8 cellular contexts compared by ENCODE assay signal in the genomic region with DNA sequence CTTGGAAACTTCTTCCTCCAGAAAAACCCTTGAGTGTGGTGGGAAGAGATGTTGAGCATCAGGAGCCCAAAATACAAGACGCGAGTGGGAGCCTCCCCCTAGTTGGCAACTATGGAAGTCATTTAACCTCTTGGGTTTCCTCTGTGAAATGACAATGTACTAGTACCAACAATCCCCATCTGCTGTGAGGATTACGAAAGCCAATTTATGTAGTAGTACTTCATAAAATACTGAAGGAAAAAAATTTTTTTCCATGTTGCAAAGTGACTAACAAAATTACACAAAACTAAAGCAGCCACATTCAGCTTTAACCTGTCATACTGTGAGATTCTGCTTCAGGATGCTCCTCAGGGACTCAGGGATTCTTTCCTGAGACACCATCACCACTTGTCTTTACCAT. TPM values are rescaled to one million over a fixed set of nuclear protein-coding genes. Genes with fewer than 3 reads are reported as not detected.
DNase-seq lines count a peak whose midpoint lies in the region; ATAC-seq and TF ChIP-seq lines count a peak whose summit lies in the region.

No MANE protein-coding gene starts in this region.

- no peak for ATAC-seq in HG03280 (IDR thresholded peaks at IDR 0.05; ENCODE audit: unreplicated experiment)

- intact Hi-C loops in head of caudate nucleus (cut with DNase I) = loop anchor here (2.0 kb wide), 1 partner anchor 37 kb away; the partner anchor contains the start of genes ST13 and XPNPEP3

- H3K4me1 ChIP-seq in BLaER1 = peaks cover 27% of the 10 kb centered on the region

- H3K4me3 ChIP-seq in BLaER1 (peak overlapping the region; percentile 93), foreskin fibroblast (ENCODE audit: low read depth in 1 of 2, low read length in 2 of 2) (peak overlapping the region; percentile 95 to 100)

- H3K9me3 ChIP-seq in BLaER1 = no peaks in the 10 kb centered on the region

- H3K27ac ChIP-seq in BLaER1 = no peak overlapping the region
- peak overlapping the region; percentile 82 for H3K27ac ChIP-seq in VCaP

- H3K4me2 ChIP-seq in BLaER1 = peak overlapping the region; percentile 87

- peak; percentile 58 for DNase-seq in HFFc6
- peak; percentile 41 to 66 for DNase-seq in foreskin fibroblast
- DNase-seq in renal cortical epithelial cell (ENCODE audit: low read depth) = peak; percentile 19
- DNase-seq in NCI-H226 = no peak
- DNase-seq in head of caudate nucleus = no peak

- H4K20me1 ChIP-seq in BLaER1 = peaks cover 11% of the 10 kb centered on the region

- peak overlapping the region; percentile 86 for H3K27ac Mint-ChIP-seq in HFFc6

- H3K9me3 Mint-ChIP-seq in HFFc6 = no peaks in the 10 kb centered on the region

- peak overlapping the region; percentile 92 for H3K4me3 Mint-ChIP-seq in HFFc6

- H3K9ac ChIP-seq in BLaER1 = peak overlapping the region; percentile 73

- peaks cover 30% of the 10 kb centered on the region for H3K4me1 Mint-ChIP-seq in HFFc6 (ENCODE audit: low read depth)

- 0 out of 2 replicates have a peak, but pooled peaks cover 3% of the 10 kb centered on the region for H3K27me3 Mint-ChIP-seq in HFFc6 (ENCODE audit: insufficient read depth)

- H3K36me3 ChIP-seq in BLaER1 = peaks cover 27% of the 10 kb centered on the region

- TF ChIP-seq CTCF in HFFc6 (IDR thresholded peaks at IDR 0.05) (no peak; the same call in 1 of the 2 replicates), VCaP (conservative IDR thresholded peaks at IDR 0.05) (no peak), foreskin fibroblast (IDR thresholded peaks at IDR 0.05; ENCODE audit: low read depth, low read length) (no peak)

- no peaks in the 10 kb centered on the region for H3K27me3 ChIP-seq in BLaER1

- peaks cover 15% of the 10 kb centered on the region for H3K36me3 Mint-ChIP-seq in HFFc6 (ENCODE audit: low read depth)

RNA-seq across cellular contexts. Expression of gene SLC25A17, which starts 0.6 kb away (rescaled TPM):
- total RNA-seq in HFFc6 (2021; fragmentation: NEBNext Ultra II Directional; extraction: Animal tissue kit (Norgen Biotek cat#: 25700)) = 10 to 100 TPM; 23.5 to 25.5 (median 24.6) TPM
- total RNA-seq in renal cortical epithelial cell = 27.4 and 31.8 TPM in 2 replicates

RNA-seq across cellular contexts. Expression of gene ST13, which starts 36.7 kb away (rescaled TPM):
- 100 to 1,000 TPM; 236 to 251 (median 243) TPM for total RNA-seq in HFFc6 (2021; fragmentation: NEBNext Ultra II Directional; extraction: Animal tissue kit (Norgen Biotek cat#: 25700))
- 158 and 255 TPM in 2 replicates for total RNA-seq in renal cortical epithelial cell

RNA-seq across cellular contexts. Expression of gene XPNPEP3, which starts 37.2 kb away (rescaled TPM):
- total RNA-seq in HFFc6 (2021; fragmentation: NEBNext Ultra II Directional; extraction: Animal tissue kit (Norgen Biotek cat#: 25700)) = 10 to 100 TPM; 22.7 to 30.5 (median 29.0) TPM
- 3.5 and 14.7 TPM in 2 replicates for total RNA-seq in renal cortical epithelial cell

RNA-seq across cellular contexts. Expression of gene DNAJB7, which starts 42.2 kb away (rescaled TPM):
- not detected for total RNA-seq in HFFc6 (2021; fragmentation: NEBNext Ultra II Directional; extraction: Animal tissue kit (Norgen Biotek cat#: 25700))
- total RNA-seq in renal cortical epithelial cell = not detected in 2 replicates

Comparison
In these comparisons a context has a peak if more than half of its experiments do, and no peak if none do; other contexts are left out.
1. DNase-seq: peak in HFFc6 (single experiment), foreskin fibroblast (2 of 2) and renal cortical epithelial cell (single experiment); none in NCI-H226 (single experiment) and head of caudate nucleus (0 of 42).